18 cellular contexts compared by ENCODE assay signal in genomic region chr1:166855558-166855957, GRCh38. TPM values are rescaled to one million over a fixed set of nuclear protein-coding genes. Genes with fewer than 3 reads are reported as not detected.
A peak's percentile ranks its signal among the peaks of the same experiment; 100 is the strongest.
DNase-seq lines count a peak whose midpoint lies in the region; ATAC-seq and TF ChIP-seq lines count a peak whose summit lies in the region.
"Had no signal": no experiment of that assay in that cellular context is flagged by ENCODE, and none has a peak within 500 bp of the region (broad histone marks: within the 10 kb centered on the region; RNA-seq: fewer than 3 reads in every experiment).

No MANE protein-coding gene starts in this region.

- H4K20me1 ChIP-seq in PC-3 (ENCODE audit: low read length) = 0 out of 2 replicates have a peak, but pooled peaks cover 8% of the 10 kb centered on the region

- intact Hi-C loops in CD8-positive, alpha-beta T cell (cut with DNase I, micrococcal nuclease) = no loop called here
- intact Hi-C loops in PC-3 (cut with micrococcal nuclease) = no loop called here
- intact Hi-C loops in left colon (cut with DNase I, micrococcal nuclease) = no loop called here
- intact Hi-C loops in activated CD4-positive, alpha-beta T cell treated with anti-CD3 and anti-CD28 coated beads for 36 hours (cut with DNase I, micrococcal nuclease) = no loop called here

- no peak overlapping the region for H3K4ac ChIP-seq in trophoblast cell (ENCODE audit: low read depth, low read length)

- H3K9ac ChIP-seq in PC-3 (ENCODE audit: low read length) (no peak overlapping the region), trophoblast cell (ENCODE audit: low read length) (no peak overlapping the region)
- H3K9ac ChIP-seq: KMS-11 had no signal

- H3K9me3 Mint-ChIP-seq in activated naive CD8-positive, alpha-beta T cell (ENCODE audit: low read depth) = no peaks in the 10 kb centered on the region
- H3K9me3 Mint-ChIP-seq in activated naive CD8-positive, alpha-beta T cell treated with anti-CD3 and anti-CD28 coated beads for 36 hours = no peaks in the 10 kb centered on the region
- H3K9me3 Mint-ChIP-seq in CD8-positive, alpha-beta T cell = no peaks in the 10 kb centered on the region
- no peaks in the 10 kb centered on the region for H3K9me3 Mint-ChIP-seq in activated CD4-positive, alpha-beta T cell treated with anti-CD3 and anti-CD28 coated beads for 36 hours (ENCODE audit: low read depth)

- no peaks in the 10 kb centered on the region; the same call in 1 of the 2 replicates for H3K79me2 ChIP-seq in PC-3 (ENCODE audit: low read length)
- no peaks in the 10 kb centered on the region for H3K79me2 ChIP-seq in trophoblast cell (ENCODE audit: control insufficient read depth, insufficient read depth, low read length, poor library complexity)

- POLR2A ChIA-PET in CD8-positive, alpha-beta T cell (lab: Charles Lee) = no interaction called here
- POLR2A ChIA-PET in PC-3 (lab: Charles Lee; ENCODE audit: unreplicated experiment) = no interaction called here
- POLR2A ChIA-PET in activated CD4-positive, alpha-beta T cell treated with anti-CD3 and anti-CD28 coated beads for 36 hours (lab: Charles Lee) = interaction anchor here (0.7 kb wide), 1 partner anchor 21 kb away, joined by 4 read pairs; the partner anchor contains the start of gene TADA1

- H3K4me1 Mint-ChIP-seq in activated naive CD8-positive, alpha-beta T cell (ENCODE audit: low read depth) = peaks cover 31% of the 10 kb centered on the region
- peaks cover 22% of the 10 kb centered on the region for H3K4me1 Mint-ChIP-seq in activated naive CD8-positive, alpha-beta T cell treated with anti-CD3 and anti-CD28 coated beads for 36 hours
- peaks cover 19% of the 10 kb centered on the region for H3K4me1 Mint-ChIP-seq in CD8-positive, alpha-beta T cell (ENCODE audit: low read depth)
- peaks cover 25% of the 10 kb centered on the region for H3K4me1 Mint-ChIP-seq in activated CD4-positive, alpha-beta T cell treated with anti-CD3 and anti-CD28 coated beads for 36 hours

- no peak for TF ChIP-seq CTCF in CD8-positive, alpha-beta T cell (IDR thresholded peaks at IDR 0.05)
- TF ChIP-seq CTCF in PC-3 (conservative IDR thresholded peaks at IDR 0.05; ENCODE audit: low read depth, low read length) = no peak

- H3K27me3 ChIP-seq in CD8-positive, alpha-beta T cell (ENCODE audit: insufficient read depth, low read length) = no peaks in the 10 kb centered on the region
- H3K27me3 ChIP-seq in PC-3 (ENCODE audit: low read length) (no peaks in the 10 kb centered on the region), trophoblast cell (ENCODE audit: insufficient read depth, low read length) (no peaks in the 10 kb centered on the region)

- H3K14ac ChIP-seq in trophoblast cell (ENCODE audit: low read length) = no peak overlapping the region

- peaks cover 30% of the 10 kb centered on the region for H3K36me3 ChIP-seq in CD8-positive, alpha-beta T cell (ENCODE audit: insufficient read depth, low read length)
- peaks cover 83% of the 10 kb centered on the region for H3K36me3 ChIP-seq in PC-3 (ENCODE audit: low read depth, low read length)
- peaks cover 19 to 36% of the 10 kb centered on the region in 2 experiments for H3K36me3 ChIP-seq in trophoblast cell (ENCODE audit: control insufficient read depth in 1 of 2, insufficient read depth in 2 of 2, low read length in 2 of 2)

- H2BK120ac ChIP-seq in trophoblast cell (ENCODE audit: insufficient read depth, low read length, poor library complexity) = no peak overlapping the region

- H2AK5ac ChIP-seq in trophoblast cell (ENCODE audit: low read length) = no peak overlapping the region

- H3K4me3 Mint-ChIP-seq in activated naive CD8-positive, alpha-beta T cell = no peak overlapping the region
- H3K4me3 Mint-ChIP-seq in activated naive CD8-positive, alpha-beta T cell treated with anti-CD3 and anti-CD28 coated beads for 36 hours = no peak overlapping the region
- H3K4me3 Mint-ChIP-seq in CD8-positive, alpha-beta T cell = no peak overlapping the region
- no peak overlapping the region for H3K4me3 Mint-ChIP-seq in activated CD4-positive, alpha-beta T cell treated with anti-CD3 and anti-CD28 coated beads for 36 hours

- no peak overlapping the region for H3K18ac ChIP-seq in trophoblast cell (ENCODE audit: low read length)

- H3K9me2 ChIP-seq in PC-3 (replicated peaks; ENCODE audit: low read length) = no peaks in the 10 kb centered on the region

- no peak overlapping the region for H4K12ac ChIP-seq in trophoblast cell (ENCODE audit: low read depth, low read length)

- no peak overlapping the region for H3K27ac ChIP-seq in CD8-positive, alpha-beta T cell (ENCODE audit: low read depth, low read length)
- no peak overlapping the region for H3K27ac ChIP-seq in PC-3 (ENCODE audit: low read length)
- no peak overlapping the region for H3K27ac ChIP-seq in trophoblast cell (ENCODE audit: low read depth, low read length)
- H3K27ac ChIP-seq: KMS-11 had no signal

- H3K27ac Mint-ChIP-seq in activated naive CD8-positive, alpha-beta T cell = peak overlapping the region; percentile 59
- no peak overlapping the region for H3K27ac Mint-ChIP-seq in activated naive CD8-positive, alpha-beta T cell treated with anti-CD3 and anti-CD28 coated beads for 36 hours
- peak overlapping the region; percentile 33 for H3K27ac Mint-ChIP-seq in CD8-positive, alpha-beta T cell
- no peak overlapping the region for H3K27ac Mint-ChIP-seq in activated CD4-positive, alpha-beta T cell treated with anti-CD3 and anti-CD28 coated beads for 36 hours

- no peak overlapping the region for H4K8ac ChIP-seq in trophoblast cell (ENCODE audit: low read depth, low read length)

- no TSS peak for BruUV-seq in PC-3 (replicated peaks; lab: Mats Ljungman, UMichigan)

- CTCF ChIA-PET in CD8-positive, alpha-beta T cell (lab: Charles Lee) = no interaction called here
- CTCF ChIA-PET in PC-3 (lab: Charles Lee) = no interaction called here
- CTCF ChIA-PET in activated CD4-positive, alpha-beta T cell treated with anti-CD3 and anti-CD28 coated beads for 36 hours (lab: Charles Lee) = no interaction called here

- no peak overlapping the region for H3K23ac ChIP-seq in trophoblast cell (ENCODE audit: low read length)

- H3K4me3 ChIP-seq in CD8-positive, alpha-beta T cell (ENCODE audit: low read depth, low read length) = no peak overlapping the region
- H3K4me3 ChIP-seq in PC-3 (ENCODE audit: low read length) (no peak overlapping the region), trophoblast cell (ENCODE audit: low read depth, low read length) (no peak overlapping the region)

- H3K4me1 ChIP-seq in CD8-positive, alpha-beta T cell (ENCODE audit: insufficient read depth, low read length) = no peaks in the 10 kb centered on the region
- H3K4me1 ChIP-seq in PC-3 (ENCODE audit: insufficient read depth, low read length) = no peaks in the 10 kb centered on the region
- no peaks in the 10 kb centered on the region for H3K4me1 ChIP-seq in trophoblast cell (ENCODE audit: control insufficient read depth in 1 of 2, insufficient read depth in 2 of 2, low read length in 2 of 2)

- H3K79me1 ChIP-seq in trophoblast cell (ENCODE audit: low read length) = no peaks in the 10 kb centered on the region

- H2BK5ac ChIP-seq in trophoblast cell (ENCODE audit: low read depth, low read length, poor library complexity) = no peak overlapping the region

- no CpG with 5 or more reads among the region's 3 CpGs for WGBS in trophoblast cell (ENCODE audit: extremely low coverage, insufficient coverage, insufficient read length)

- no peak overlapping the region for H4K91ac ChIP-seq in trophoblast cell (ENCODE audit: low read depth, low read length)

- no peak overlapping the region for H2BK12ac ChIP-seq in trophoblast cell (ENCODE audit: low read length)

- H2AFZ ChIP-seq in PC-3 (ENCODE audit: low read length) = no peak overlapping the region
- H2AFZ ChIP-seq in trophoblast cell (ENCODE audit: insufficient read depth, low read length, poor library complexity) = no peak overlapping the region

- H3K36me3 Mint-ChIP-seq in activated naive CD8-positive, alpha-beta T cell = no peaks in the 10 kb centered on the region
- H3K36me3 Mint-ChIP-seq in activated naive CD8-positive, alpha-beta T cell treated with anti-CD3 and anti-CD28 coated beads for 36 hours = peaks cover 42% of the 10 kb centered on the region
- H3K36me3 Mint-ChIP-seq in CD8-positive, alpha-beta T cell = peaks cover 86% of the 10 kb centered on the region
- H3K36me3 Mint-ChIP-seq in activated CD4-positive, alpha-beta T cell treated with anti-CD3 and anti-CD28 coated beads for 36 hours (ENCODE audit: low read depth) = peaks cover 60% of the 10 kb centered on the region

- no peak for DNase-seq in activated naive CD8-positive, alpha-beta T cell treated with anti-CD3 and anti-CD28 coated beads for 36 hours
- DNase-seq in CD8-positive, alpha-beta T cell = no peak
- no peak for DNase-seq in PC-3
- DNase-seq in left colon = no peak
- no peak for DNase-seq in trophoblast cell
- DNase-seq in activated CD4-positive, alpha-beta T cell treated with anti-CD3 and anti-CD28 coated beads for 36 hours = no peak
- DNase-seq: ACHN, C1 segment of cervical spinal cord, DMS79, H7, NCI-H1417, NCI-H187, NCI-H2107, NCI-H510A, NCI-H748 treated with DMSO at 0.1 percent for 48 hours had no signal

- ATAC-seq in CD8-positive, alpha-beta T cell = no peak
- peak; percentile 25; the same call in 1 of the 2 replicates for ATAC-seq in PC-3
- peak; percentile 9 for ATAC-seq in left colon
- no peak for ATAC-seq in activated CD4-positive, alpha-beta T cell treated with anti-CD3 and anti-CD28 coated beads for 36 hours
- ATAC-seq in GM21526 (IDR thresholded peaks at IDR 0.05; ENCODE audit: low FRiP score, unreplicated experiment) = no peak

- H3K27me3 Mint-ChIP-seq in activated naive CD8-positive, alpha-beta T cell = no peaks in the 10 kb centered on the region
- H3K27me3 Mint-ChIP-seq in activated naive CD8-positive, alpha-beta T cell treated with anti-CD3 and anti-CD28 coated beads for 36 hours = no peaks in the 10 kb centered on the region
- H3K27me3 Mint-ChIP-seq in CD8-positive, alpha-beta T cell (ENCODE audit: low read depth) = no peaks in the 10 kb centered on the region
- no peaks in the 10 kb centered on the region for H3K27me3 Mint-ChIP-seq in activated CD4-positive, alpha-beta T cell treated with anti-CD3 and anti-CD28 coated beads for 36 hours

- H3F3A ChIP-seq in PC-3 (ENCODE audit: low read length, unreplicated experiment) = no peaks in the 10 kb centered on the region

- no peaks in the 10 kb centered on the region for H3K9me3 ChIP-seq in CD8-positive, alpha-beta T cell (ENCODE audit: low read length)
- H3K9me3 ChIP-seq in PC-3 (ENCODE audit: low read length) (no peaks in the 10 kb centered on the region), trophoblast cell (ENCODE audit: insufficient read depth, low read depth, low read length) (no peaks in the 10 kb centered on the region)

- no peak overlapping the region for H3K4me2 ChIP-seq in PC-3 (ENCODE audit: low read length)
- no peak overlapping the region for H3K4me2 ChIP-seq in trophoblast cell (ENCODE audit: low read length)
- H3K4me2 ChIP-seq: KMS-11 had no signal

RNA-seq across cellular contexts. Expression of gene POGK, which starts 16.3 kb away (rescaled TPM):
- 10 to 100 TPM; 52.3 to 53.3 TPM for total RNA-seq in activated naive CD8-positive, alpha-beta T cell treated with anti-CD3 and anti-CD28 coated beads for 36 hours
- total RNA-seq in CD8-positive, alpha-beta T cell = 10 to 100 TPM; 14.9 to 16.1 TPM
- total RNA-seq in PC-3 (2014; rRNA removed) (38.3 and 44.2 TPM in 2 replicates), left colon (10 to 100 TPM; 27.5 to 30.3 TPM)
- 18.7 and 19.8 TPM in 2 replicates for polyA plus RNA-seq in trophoblast cell (2013)
- 10 to 100 TPM; 36.2 to 40.6 TPM for total RNA-seq in activated CD4-positive, alpha-beta T cell treated with anti-CD3 and anti-CD28 coated beads for 36 hours

RNA-seq across cellular contexts. Expression of gene TADA1, which starts 20.5 kb away (rescaled TPM):
- 10 to 100 TPM; 19.2 to 21.4 TPM for total RNA-seq in activated naive CD8-positive, alpha-beta T cell treated with anti-CD3 and anti-CD28 coated beads for 36 hours
- 10 to 100 TPM; 16.7 to 18.5 TPM for total RNA-seq in CD8-positive, alpha-beta T cell
- 12.4 and 15.3 TPM in 2 replicates for total RNA-seq in PC-3 (2014; rRNA removed)
- total RNA-seq in left colon = 10 to 100 TPM in 1 of 2 donors, 1 to 10 TPM in 1; 9.5 to 11.6 TPM
- 10.9 and 11.5 TPM in 2 replicates for polyA plus RNA-seq in trophoblast cell (2013)
- total RNA-seq in activated CD4-positive, alpha-beta T cell treated with anti-CD3 and anti-CD28 coated beads for 36 hours = 10 to 100 TPM; 16.0 to 19.5 TPM

Comparison
In these comparisons a context has a peak if more than half of its experiments do, and no peak if none do; other contexts are left out.
1. H3K27ac Mint-ChIP-seq: peak in activated naive CD8-positive, alpha-beta T cell (single experiment) and CD8-positive, alpha-beta T cell (single experiment); none in activated naive CD8-positive, alpha-beta T cell treated with anti-CD3 and anti-CD28 coated beads for 36 hours (single experiment) and activated CD4-positive, alpha-beta T cell treated with anti-CD3 and anti-CD28 coated beads for 36 hours (single experiment).
2. ATAC-seq: peak in PC-3 (single experiment) and left colon (single experiment); none in CD8-positive, alpha-beta T cell (single experiment), activated CD4-positive, alpha-beta T cell treated with anti-CD3 and anti-CD28 coated beads for 36 hours (single experiment) and GM21526 (single experiment).